In genomic region chr16:83136924-83137323, GRCh38 we compare ENCODE assay signal across 1 cellular context.
TF ChIP-seq lines count a peak whose summit lies in the region.

No MANE protein-coding gene starts in this region.

TF ChIP-seq in SK-N-SH, 30 proteins besides CTCF, POLR2A, EP300 and RAD21 (continued from another document):
- TF ChIP-seq, protein P1, sequence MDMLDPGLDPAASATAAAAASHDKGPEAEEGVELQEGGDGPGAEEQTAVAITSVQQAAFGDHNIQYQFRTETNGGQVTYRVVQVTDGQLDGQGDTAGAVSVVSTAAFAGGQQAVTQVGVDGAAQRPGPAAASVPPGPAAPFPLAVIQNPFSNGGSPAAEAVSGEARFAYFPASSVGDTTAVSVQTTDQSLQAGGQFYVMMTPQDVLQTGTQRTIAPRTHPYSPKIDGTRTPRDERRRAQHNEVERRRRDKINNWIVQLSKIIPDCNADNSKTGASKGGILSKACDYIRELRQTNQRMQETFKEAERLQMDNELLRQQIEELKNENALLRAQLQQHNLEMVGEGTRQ (IDR thresholded peaks at IDR 0.05; ENCODE audit: borderline replicate concordance, low read depth, low read length), result no peak
- no peak for TF ChIP-seq REST (IDR thresholded peaks at IDR 0.05; ENCODE audit: low read depth, low read length)
- no peak for TF ChIP-seq MEF2A (IDR thresholded peaks at IDR 0.05; ENCODE audit: borderline replicate concordance, low read depth)
